In genomic region chr15:39213385-39213840, GRCh38 we compare ENCODE assay signal across 10 cellular contexts.
A peak's percentile ranks its signal among the peaks of the same experiment; 100 is the strongest.
DNase-seq lines count a peak whose midpoint lies in the region; ATAC-seq and TF ChIP-seq lines count a peak whose summit lies in the region.
"Had no signal": no experiment of that assay in that cellular context is flagged by ENCODE, and none has a peak within 500 bp of the region (broad histone marks: within the 10 kb centered on the region; RNA-seq: fewer than 3 reads in every experiment).

No MANE protein-coding gene starts in this region.

- H2AK5ac ChIP-seq in mesenchymal stem cell (ENCODE audit: low read length, severe bottlenecking), result no peak overlapping the region

- H4K91ac ChIP-seq in mesenchymal stem cell (ENCODE audit: low read length), result peak overlapping the region; percentile 20

- CTCF ChIA-PET in AG04450 (lab: Charles Lee), result no interaction called here

- H2BK120ac ChIP-seq in mesenchymal stem cell (ENCODE audit: low read depth, low read length), result no peak overlapping the region

- H3K14ac ChIP-seq in mesenchymal stem cell (ENCODE audit: low read length in 2 of 2), result no peak overlapping the region

- H2AFZ ChIP-seq in mesenchymal stem cell (ENCODE audit: low read depth, low read length), result no peak overlapping the region

- no peak overlapping the region for H2BK15ac ChIP-seq in mesenchymal stem cell (ENCODE audit: low read depth, poor library complexity, severe bottlenecking)

- no peaks in the 10 kb centered on the region for H3K36me3 ChIP-seq in mesenchymal stem cell (ENCODE audit: control insufficient read depth in 1 of 2, insufficient read depth in 2 of 2, low read depth in 1 of 2, low read length in 2 of 2)
- H3K36me3 ChIP-seq: uterus had no signal

- no peaks in the 10 kb centered on the region for H3K79me1 ChIP-seq in mesenchymal stem cell (replicated peaks; ENCODE audit: low read length, poor library complexity, severe bottlenecking)

- H2BK12ac ChIP-seq in mesenchymal stem cell (ENCODE audit: low read length in 2 of 2), result peak overlapping the region in 1 of 2 experiments; percentile 52

- no peak overlapping the region for H3K23ac ChIP-seq in mesenchymal stem cell (ENCODE audit: low read length in 2 of 2)

- H3K9ac ChIP-seq in mesenchymal stem cell (ENCODE audit: low read length), result no peak overlapping the region

- H3K27me3 ChIP-seq in AG04450 (ENCODE audit: control insufficient read depth, insufficient read depth, low read length), result no peaks in the 10 kb centered on the region
- H3K27me3 ChIP-seq in mesenchymal stem cell (ENCODE audit: control insufficient read depth in 1 of 2, insufficient read depth in 1 of 2, low read length in 2 of 2), result no peaks in the 10 kb centered on the region
- H3K27me3 ChIP-seq: uterus had no signal

- no peak overlapping the region for H4K8ac ChIP-seq in mesenchymal stem cell (ENCODE audit: low read length)

- TF ChIP-seq CTCF in AG04450 (IDR thresholded peaks at IDR 0.05; ENCODE audit: low read depth, low read length), result no peak

- H3K9me3 ChIP-seq in AG04450 (ENCODE audit: control insufficient read depth, insufficient read depth, low read length) (peaks cover 2% of the 10 kb centered on the region; the same call in 1 of the 2 replicates), mesenchymal stem cell (ENCODE audit: control insufficient read depth, low read length) (peaks cover 28% of the 10 kb centered on the region)
- H3K9me3 ChIP-seq: uterus had no signal

- peak overlapping the region in 1 of 2 experiments; percentile 39 for H3K18ac ChIP-seq in mesenchymal stem cell (ENCODE audit: low read depth in 1 of 2, low read length in 2 of 2)

- H3K4me3 ChIP-seq in AG04450 (ENCODE audit: low read depth, low read length) (no peak overlapping the region), mesenchymal stem cell (ENCODE audit: insufficient read depth in 1 of 2, low read depth in 1 of 2, low read length in 2 of 2) (peak overlapping the region in 1 of 2 experiments; percentile 28)
- H3K4me3 ChIP-seq: uterus had no signal

- H3K27ac ChIP-seq in AG04450 (ENCODE audit: low read depth, low read length) (peak overlapping the region; percentile 89), mesenchymal stem cell (ENCODE audit: low read length, poor library complexity, severe bottlenecking) (peak overlapping the region; percentile 80)
- H3K27ac ChIP-seq: uterus had no signal

- ATAC-seq in esophagus mucosa, result peak; percentile 41

- no peak overlapping the region for H3K4me2 ChIP-seq in mesenchymal stem cell (ENCODE audit: low read length, poor library complexity, severe bottlenecking)

- H3K4ac ChIP-seq in mesenchymal stem cell (ENCODE audit: low read depth in 1 of 2, low read length in 2 of 2), result peak overlapping the region in 1 of 2 experiments; percentile 46

- DNase-seq in AG04450 (ENCODE audit: low read depth, low spot score) (peak; percentile 95), OCI-M1 (lab: John Stamatoyannopoulos, UW) (peak; percentile 54), mesenchymal stem cell (peak; percentile 90), cerebellar cortex (ENCODE audit: low spot score) (no peak)
- no peak for DNase-seq in central memory CD4-positive, alpha-beta T cell
- no peak for DNase-seq in activated effector memory CD4-positive, alpha-beta T cell treated with Interleukin-2 at 50 U/mL for 16 hours
- no peak for DNase-seq in stimulated activated naive CD4-positive, alpha-beta T cell treated with Interleukin-2 at 50 U/mL for 16 hours (lab: John Stamatoyannopoulos, UW)
- DNase-seq: Kasumi-1 had no signal

- POLR2A ChIA-PET in AG04450 (lab: Yijun Ruan, JAX), result interaction anchor here (0.8 to 2.1 kb wide), 6 partner anchors 8 to 368 kb away, joined by 3 to 16 read pairs (median 5); partner anchors contain the start of gene THBS1

- no peak overlapping the region for H2BK5ac ChIP-seq in mesenchymal stem cell (ENCODE audit: low read depth, low read length, poor library complexity, severe bottlenecking)

- 3% methylated on average over 6 of the region's 7 CpGs for WGBS in mesenchymal stem cell

- H3K4me1 ChIP-seq in mesenchymal stem cell (ENCODE audit: control insufficient read depth, insufficient read depth, low read depth, low read length), result no peaks in the 10 kb centered on the region
- H3K4me1 ChIP-seq: uterus had no signal

Comparison
In these comparisons a context has a peak if more than half of its experiments do, and no peak if none do; other contexts are left out.
1. DNase-seq: peak in AG04450 (single experiment), OCI-M1 (single experiment) and mesenchymal stem cell (single experiment); none in central memory CD4-positive, alpha-beta T cell (single experiment), activated effector memory CD4-positive, alpha-beta T cell treated with Interleukin-2 at 50 U/mL for 16 hours (single experiment), cerebellar cortex (single experiment) and stimulated activated naive CD4-positive, alpha-beta T cell treated with Interleukin-2 at 50 U/mL for 16 hours (single experiment).